In genomic region chr14:71931492-71932228, GRCh38 we compare ENCODE assay signal across 10 cellular contexts. TPM values are rescaled to one million over a fixed set of nuclear protein-coding genes. Genes with fewer than 3 reads are reported as not detected.
A peak's percentile ranks its signal among the peaks of the same experiment; 100 is the strongest.
DNase-seq lines count a peak whose midpoint lies in the region; ATAC-seq and TF ChIP-seq lines count a peak whose summit lies in the region.
"Had no signal": no experiment of that assay in that cellular context is flagged by ENCODE, and none has a peak within 500 bp of the region (broad histone marks: within the 10 kb centered on the region; RNA-seq: fewer than 3 reads in every experiment).

No MANE protein-coding gene starts in this region.

- intact Hi-C loops in esophagus squamous epithelium (cut with DNase I), result no loop called here
- intact Hi-C loops in psoas muscle (cut with DNase I), result no loop called here

- H3K4me3 ChIP-seq in esophagus squamous epithelium, result peak overlapping the region; percentile 7 to 62 (median 36)
- peak overlapping the region; percentile 55 for H3K4me3 ChIP-seq in psoas muscle

- H3K9me3 ChIP-seq in esophagus squamous epithelium, result no peaks in the 10 kb centered on the region
- H3K9me3 ChIP-seq in psoas muscle, result no peaks in the 10 kb centered on the region

- H3K27ac Mint-ChIP-seq in chondrocyte (ENCODE audit: unreplicated experiment), result no peak overlapping the region

- H3K4me1 ChIP-seq in esophagus squamous epithelium (peaks cover 4 to 23% (median 13%) of the 10 kb centered on the region in 3 donors), psoas muscle (no peaks in the 10 kb centered on the region)

- no peak for TF ChIP-seq CTCF in GM10248 (IDR thresholded peaks at IDR 0.05; ENCODE audit: control extremely low read depth, extremely low read depth, low read depth, missing control alignments)
- TF ChIP-seq CTCF in esophagus squamous epithelium (IDR thresholded peaks at IDR 0.05), result no peak
- no peak for TF ChIP-seq CTCF in psoas muscle (IDR thresholded peaks at IDR 0.05)
- no peak for TF ChIP-seq CTCF in chondrocyte (IDR thresholded peaks at IDR 0.05)

- 14 to 25% methylated on average over 17 to 32 of the region's 36 CpGs for WGBS in esophagus squamous epithelium, 2 donors
- 9 to 11% (median 10%) methylated on average over 36 of the region's 36 CpGs for WGBS in psoas muscle, 3 donors

- TF ChIP-seq POLR2A in esophagus squamous epithelium (IDR thresholded peaks at IDR 0.05), result no peak

- no peak for ATAC-seq in psoas muscle
- ATAC-seq in HG02973 (IDR thresholded peaks at IDR 0.05; ENCODE audit: unreplicated experiment), result no peak

- CTCF ChIA-PET in GM10248 (lab: Yijun Ruan, JAX), result interaction anchor here (1.0 to 2.0 kb wide), 5 partner anchors 8 to 490 kb away, joined by 3 to 9 read pairs (median 4); no protein-coding TSS in a partner anchor

- DNase-seq in GM10248 (ENCODE audit: extremely low spot score) (peak; percentile 27), NCI-H748 (lab: John Stamatoyannopoulos, UW; ENCODE audit: unreplicated experiment) (peak; percentile 70), esophagus squamous epithelium (lab: John Stamatoyannopoulos, UW) (no peak), psoas muscle (peak in 1 of 2 donors; percentile 43), chondrocyte (ENCODE audit: low spot score) (no peak), islet precursor cell (no peak), iPS-NIHi7 (ENCODE audit: extremely low spot score) (no peak)

- peaks cover 6% of the 10 kb centered on the region for H3K9me3 Mint-ChIP-seq in chondrocyte (ENCODE audit: low read depth)

- H3K27me3 Mint-ChIP-seq in chondrocyte (ENCODE audit: low read depth), result peaks cover 48% of the 10 kb centered on the region

- H3K4me3 Mint-ChIP-seq in chondrocyte (ENCODE audit: unreplicated experiment), result no peak overlapping the region

- H3K4me1 Mint-ChIP-seq in chondrocyte (ENCODE audit: low read depth), result peaks cover 13% of the 10 kb centered on the region

- POLR2A ChIA-PET in GM10248 (lab: Yijun Ruan, JAX), result no interaction called here

- H3K36me3 Mint-ChIP-seq in chondrocyte (ENCODE audit: low read depth), result no peaks in the 10 kb centered on the region

- H3K27ac ChIP-seq in esophagus squamous epithelium (no peak overlapping the region), psoas muscle (no peak overlapping the region)

- H3K27me3 ChIP-seq in esophagus squamous epithelium (peaks cover 0 to 73% (median 0%) of the 10 kb centered on the region in 4 donors), psoas muscle (ENCODE audit: insufficient read depth in 3 of 3, low read length in 2 of 3) (peaks cover 0 to 40% (median 15%) of the 10 kb centered on the region in 3 donors)

- H3K36me3 ChIP-seq in esophagus squamous epithelium (no peaks in the 10 kb centered on the region), psoas muscle (ENCODE audit: insufficient read depth in 1 of 2, low read depth in 1 of 2) (no peaks in the 10 kb centered on the region)

RNA-seq across cellular contexts. Expression of gene RGS6, which starts 0.6 kb away (rescaled TPM):
- total RNA-seq in esophagus squamous epithelium (under 1 TPM in 3 of 4 donors, not detected in 1; 0.06 to 0.76 (median 0.66) TPM), psoas muscle (1 to 10 TPM in 2 of 4 donors, under 1 TPM in 2; 0.19 to 1.6 (median 0.83) TPM), chondrocyte (0.12 to 0.17 TPM in 2 of 3 replicates, not detected in the other)
- under 1 TPM; 0.29 to 0.75 (median 0.39) TPM for polyA plus RNA-seq in psoas muscle
- total RNA-seq: dermis microvascular lymphatic vessel endothelial cell, RPMI7951 had no signal

Comparison
In these comparisons a context has a peak if more than half of its experiments do, and no peak if none do; other contexts are left out.
1. DNase-seq: peak in GM10248 (single experiment) and NCI-H748 (single experiment); none in esophagus squamous epithelium (single experiment), chondrocyte (single experiment), islet precursor cell (single experiment) and iPS-NIHi7 (single experiment).